31 cellular contexts compared by ENCODE assay signal in the genomic region with DNA sequence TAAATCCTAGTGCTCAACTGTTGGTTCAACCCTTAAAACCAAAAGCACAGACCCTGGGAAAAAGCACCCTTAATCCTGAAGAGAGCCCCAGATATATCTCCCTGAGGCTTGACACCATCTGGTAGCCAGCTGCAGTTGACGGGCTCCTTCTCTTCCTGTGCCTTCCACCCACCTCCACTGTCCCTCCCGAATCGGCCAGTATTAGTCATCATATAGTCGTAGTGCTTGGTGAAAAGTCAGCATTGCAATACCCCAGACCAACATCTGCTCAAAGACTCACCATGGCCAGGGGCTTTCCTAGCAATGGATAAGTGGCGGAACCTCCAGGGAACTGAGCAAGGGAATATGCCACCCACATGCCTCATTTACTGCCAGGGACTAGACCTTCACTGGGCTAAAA.
"Had no signal": no experiment of that assay in that cellular context is flagged by ENCODE, and none has a peak within 500 bp of the region (broad histone marks: within the 10 kb centered on the region; RNA-seq: fewer than 3 reads in every experiment).

No MANE protein-coding gene starts in this region.

- H3K4me1 Mint-ChIP-seq: activated CD4-positive, alpha-beta T cell treated with anti-CD3 and anti-CD28 coated beads for 36 hours; activated CD4-positive, alpha-beta T cell treated with anti-CD3 and anti-CD28 coated beads, Interleukin-2, amount 10 ng/mL, durations not matched to agents 7 days and 5 days; activated naive CD8-positive, alpha-beta T cell treated with anti-CD3 and anti-CD28 coated beads for 36 hours; central memory CD8-positive, alpha-beta T cell; T-helper 17 cell had no signal

- H3K27me3 Mint-ChIP-seq: activated naive CD8-positive, alpha-beta T cell treated with anti-CD3 and anti-CD28 coated beads for 36 hours had no signal

- H3K9me3 Mint-ChIP-seq: activated CD4-positive, alpha-beta T cell treated with anti-CD3 and anti-CD28 coated beads, Interleukin-2, amount 10 ng/mL, durations not matched to agents 7 days and 5 days; activated naive CD8-positive, alpha-beta T cell treated with anti-CD3 and anti-CD28 coated beads for 36 hours; activated T-cell treated with anti-CD3 and anti-CD28 coated beads, Interleukin-2, amount 50 U/mL, for 4 hours; activated T-helper 1 cell treated with anti-CD3 and anti-CD28 coated beads, Interleukin-12 subunit alpha, Interleukin-12 subunit beta, Interleukin-2, Interleukin-4 antibody, amounts not matched to agents 30 ng/mL and 10 ng/mL and 1 ng/mL, durations not matched to agents 14 hours and 24 hours and 36 hours; central memory CD8-positive, alpha-beta T cell; T-cell had no signal

- FAIRE-seq: K562 had no signal

- DNase-seq: activated CD4-positive, alpha-beta T cell treated with anti-CD3 and anti-CD28 coated beads for 36 hours; activated CD4-positive, alpha-beta T cell treated with anti-CD3 and anti-CD28 coated beads, Interleukin-2, amount 10 ng/mL, durations not matched to agents 7 days and 5 days; activated CD4-positive, alpha-beta T cell treated with anti-CD3 and anti-CD28 coated beads, Interleukin-2, amount 50 U/mL, for 48 hours; activated CD8-positive, alpha-beta memory T cell treated with anti-CD3 and anti-CD28 coated beads, Interleukin-2, amount 50 U/mL, for 4 hours; activated effector memory CD4-positive, alpha-beta T cell treated with Interleukin-2 at 50 U/mL for 16 hours; activated naive CD4-positive, alpha-beta T cell treated with anti-CD3 and anti-CD28 coated beads, Interleukin-2, amount 50 U/mL, for 16 hours; activated naive CD8-positive, alpha-beta T cell treated with anti-CD3 and anti-CD28 coated beads for 36 hours; activated T-cell treated with anti-CD3 and anti-CD28 coated beads for 4 hours; activated T-cell treated with anti-CD3 and anti-CD28 coated beads, Interleukin-2, amount 50 U/mL, for 4 hours; amniotic stem cell; aorta; brain microvascular endothelial cell; MG63; NCI-H1048; NCI-H1436; NCI-H1694; NCI-H1930; NCI-H2081 treated with DMSO at 0.1 percent for 48 hours; NCI-H345; NCI-H526 treated with DMSO at 0.1 percent for 48 hours; NCI-H774; RPMI8226; SHP77 treated with DMSO at 0.1 percent for 48 hours; T-cell; T-helper 17 cell; T-helper 9 cell had no signal

- H3K4me3 Mint-ChIP-seq: activated CD4-positive, alpha-beta T cell treated with anti-CD3 and anti-CD28 coated beads for 36 hours; activated CD4-positive, alpha-beta T cell treated with anti-CD3 and anti-CD28 coated beads, Interleukin-2, amount 10 ng/mL, durations not matched to agents 7 days and 5 days; activated naive CD8-positive, alpha-beta T cell treated with anti-CD3 and anti-CD28 coated beads for 36 hours; activated T-cell treated with anti-CD3 and anti-CD28 coated beads, Interleukin-2, amount 50 U/mL, for 4 hours; activated T-helper 1 cell treated with anti-CD3 and anti-CD28 coated beads, Interleukin-12 subunit alpha, Interleukin-12 subunit beta, Interleukin-2, Interleukin-4 antibody, amounts not matched to agents 30 ng/mL and 10 ng/mL and 1 ng/mL, durations not matched to agents 14 hours and 24 hours and 36 hours; central memory CD8-positive, alpha-beta T cell; T-cell; T-helper 17 cell had no signal

- ATAC-seq: activated CD4-positive, alpha-beta T cell treated with anti-CD3 and anti-CD28 coated beads for 36 hours; activated T-cell treated with anti-CD3 and anti-CD28 coated beads, Interleukin-2, amount 50 U/mL, for 4 hours; K562; Panc1; SK-N-SH treated with all-trans-retinoic acid at 6 μM for 48 hours; T-cell; T-helper 17 cell had no signal

- H3K36me3 Mint-ChIP-seq: activated naive CD8-positive, alpha-beta T cell treated with anti-CD3 and anti-CD28 coated beads for 36 hours; T-cell had no signal

- H3K27ac Mint-ChIP-seq: activated CD4-positive, alpha-beta T cell treated with anti-CD3 and anti-CD28 coated beads for 36 hours; activated CD4-positive, alpha-beta T cell treated with anti-CD3 and anti-CD28 coated beads, Interleukin-2, amount 10 ng/mL, durations not matched to agents 7 days and 5 days; activated naive CD8-positive, alpha-beta T cell treated with anti-CD3 and anti-CD28 coated beads for 36 hours; activated T-helper 1 cell treated with anti-CD3 and anti-CD28 coated beads, Interleukin-12 subunit alpha, Interleukin-12 subunit beta, Interleukin-2, Interleukin-4 antibody, amounts not matched to agents 30 ng/mL and 10 ng/mL and 1 ng/mL, durations not matched to agents 14 hours and 24 hours and 36 hours; T-cell; T-helper 17 cell had no signal
